ENCODE assay signal across 33 cellular contexts in genomic region chr14:58557242-58557641, GRCh38.
"Had no signal": no experiment of that assay in that cellular context is flagged by ENCODE, and none has a peak within 500 bp of the region (broad histone marks: within the 10 kb centered on the region; RNA-seq: fewer than 3 reads in every experiment).

No MANE protein-coding gene starts in this region.

- ATAC-seq: left colon; natural killer cell; stimulated activated memory B cell treated with anti-CD40 and anti-IgM and Interleukin-4, amounts not matched to agents 10 μg/mL and 1 μg/mL and 100 μg/mL, for 72 hours; stimulated activated naive CD8-positive, alpha-beta T cell treated with anti-CD3 and anti-CD28 coated beads, Interleukin-15, amount 100 ng/mL, for 72 hours; upper lobe of right lung had no signal

- FAIRE-seq: bronchial epithelial cell, endometrium, frontal cortex, kidney had no signal

- H3K4me1 ChIP-seq: colonic mucosa, esophagus squamous epithelium, tibial artery, upper lobe of right lung had no signal

- H3K27me3 ChIP-seq: colonic mucosa, esophagus squamous epithelium, neutrophil, sigmoid colon, tibial artery, upper lobe of right lung had no signal

- H3K9me3 ChIP-seq: colonic mucosa, esophagus squamous epithelium, neutrophil, sigmoid colon, tibial artery, upper lobe of right lung had no signal

- DNase-seq: activated CD4-positive, alpha-beta memory T cell treated with anti-CD3 and anti-CD28 coated beads, Interleukin-2, amount 10 ng/mL, durations not matched to agents 7 days and 5 days; activated CD4-positive, alpha-beta T cell treated with anti-CD3 and anti-CD28 coated beads for 1 hour; activated CD4-positive, alpha-beta T cell treated with anti-CD3 and anti-CD28 coated beads, Interleukin-2, amount 10 ng/mL, durations not matched to agents 7 days and 5 days; activated CD8-positive, alpha-beta memory T cell treated with anti-CD3 and anti-CD28 coated beads, Interleukin-2, amount 50 U/mL, for 48 hours; activated gamma-delta T cell; activated naive CD4-positive, alpha-beta T cell treated with anti-CD3 and anti-CD28 coated beads, Interleukin-2, amount 50 U/mL, for 16 hours; activated T-cell treated with anti-CD3 and anti-CD28 coated beads, Interleukin-2, amount 50 U/mL, for 24 hours; colonic mucosa; effector CD8-positive, alpha-beta T cell; esophagus squamous epithelium; glutamatergic neuron; kidney; left colon; mammary epithelial cell; midbrain; natural killer cell; sigmoid colon; stimulated activated CD4-positive, alpha-beta T cell treated with anti-CD3 and anti-CD28 coated beads, Interleukin-1b, Interleukin-23, amount 100 ng/mL, for 48 hours; stimulated activated CD4-positive, alpha-beta T cell treated with anti-CD3 and anti-CD28 coated beads, Interleukin-4, amount 100 ng/mL, for 4 hours; stimulated activated CD8-positive, alpha-beta memory T cell treated with anti-CD3 and anti-CD28 coated beads, Interleukin-4, amount 100 ng/mL, for 48 hours; stimulated activated naive CD8-positive, alpha-beta T cell treated with anti-CD3 and anti-CD28 coated beads, Interleukin-15, amount 100 ng/mL, for 72 hours; substantia nigra; T-helper 1 cell; tibial artery; upper lobe of right lung had no signal

- H3K36me3 ChIP-seq: colonic mucosa, esophagus squamous epithelium, neutrophil, sigmoid colon, tibial artery, upper lobe of right lung had no signal

- H3K27ac ChIP-seq: colonic mucosa, epithelial cell of prostate, esophagus squamous epithelium, neutrophil, sigmoid colon, tibial artery, upper lobe of right lung, VCaP had no signal

- H3K4me3 ChIP-seq: colonic mucosa, esophagus squamous epithelium, sigmoid colon, smooth muscle cell, tibial artery, upper lobe of right lung had no signal

- H3K4me2 ChIP-seq: smooth muscle cell had no signal
